ENCODE assay signal across 24 cellular contexts in genomic region chr11:78818201-78818600, GRCh38.
DNase-seq lines count a peak whose midpoint lies in the region; ATAC-seq and TF ChIP-seq lines count a peak whose summit lies in the region.
"Had no signal": no experiment of that assay in that cellular context is flagged by ENCODE, and none has a peak within 500 bp of the region (broad histone marks: within the 10 kb centered on the region; RNA-seq: fewer than 3 reads in every experiment).

No MANE protein-coding gene starts in this region.

- H3K4me3 Mint-ChIP-seq in mesothelial cell of epicardium = no peak overlapping the region
- H3K4me3 Mint-ChIP-seq in osteocyte (ENCODE audit: unreplicated experiment) = no peak overlapping the region
- no peak overlapping the region for H3K4me3 Mint-ChIP-seq in activated T-cell treated with anti-CD3 and anti-CD28 coated beads, Interleukin-2, amount 50 U/mL, for 72 hours
- H3K4me3 Mint-ChIP-seq: CD14-positive monocyte; CD4-positive, alpha-beta T cell; CD8-positive, alpha-beta memory T cell had no signal

- no peak for ATAC-seq in upper lobe of right lung
- ATAC-seq in activated T-cell treated with anti-CD3 and anti-CD28 coated beads, Interleukin-2, amount 50 U/mL, for 72 hours (replicated peaks in 1 of 2) = no peak
- ATAC-seq: A549, GM12878 had no signal

- H3K36me3 Mint-ChIP-seq in mesothelial cell of epicardium = peaks cover 10% of the 10 kb centered on the region
- H3K36me3 Mint-ChIP-seq in osteocyte (ENCODE audit: unreplicated experiment) = peaks cover 3% of the 10 kb centered on the region
- no peaks in the 10 kb centered on the region for H3K36me3 Mint-ChIP-seq in activated T-cell treated with anti-CD3 and anti-CD28 coated beads, Interleukin-2, amount 50 U/mL, for 72 hours (ENCODE audit: insufficient read depth in 2 of 2)
- H3K36me3 Mint-ChIP-seq: CD14-positive monocyte; CD8-positive, alpha-beta memory T cell had no signal

- no peak overlapping the region for H3K27ac ChIP-seq in left ventricle myocardium inferior (replicated peaks)
- H3K27ac ChIP-seq in upper lobe of right lung = no peak overlapping the region
- H3K27ac ChIP-seq: A549; BLaER1 treated with 17β-estradiol and CSF1 and Interleukin-3, amounts not matched to agents 10 nM and 100 nM; GM23248 had no signal

- H3K9me3 Mint-ChIP-seq in mesothelial cell of epicardium = no peaks in the 10 kb centered on the region
- H3K9me3 Mint-ChIP-seq in osteocyte (ENCODE audit: unreplicated experiment) = no peaks in the 10 kb centered on the region
- no peaks in the 10 kb centered on the region for H3K9me3 Mint-ChIP-seq in activated T-cell treated with anti-CD3 and anti-CD28 coated beads, Interleukin-2, amount 50 U/mL, for 72 hours
- H3K9me3 Mint-ChIP-seq: CD14-positive monocyte; CD4-positive, alpha-beta T cell; CD8-positive, alpha-beta memory T cell had no signal

- intact Hi-C loops in left ventricle myocardium inferior (cut with micrococcal nuclease) = no loop called here
- intact Hi-C loops in upper lobe of right lung (cut with DNase I) = no loop called here

- H3K27ac Mint-ChIP-seq in mesothelial cell of epicardium (peak overlapping the region; percentile 83), osteocyte (ENCODE audit: unreplicated experiment) (peak overlapping the region; percentile 25)
- H3K27ac Mint-ChIP-seq in activated T-cell treated with anti-CD3 and anti-CD28 coated beads, Interleukin-2, amount 50 U/mL, for 72 hours = no peak overlapping the region
- H3K27ac Mint-ChIP-seq: CD14-positive monocyte; CD4-positive, alpha-beta T cell; CD8-positive, alpha-beta memory T cell had no signal

- peaks cover 35% of the 10 kb centered on the region for H3K4me1 Mint-ChIP-seq in mesothelial cell of epicardium
- H3K4me1 Mint-ChIP-seq in osteocyte (ENCODE audit: unreplicated experiment) = peaks cover 42% of the 10 kb centered on the region
- H3K4me1 Mint-ChIP-seq in activated T-cell treated with anti-CD3 and anti-CD28 coated beads, Interleukin-2, amount 50 U/mL, for 72 hours (ENCODE audit: low read depth) = no peaks in the 10 kb centered on the region
- H3K4me1 Mint-ChIP-seq: CD8-positive, alpha-beta memory T cell had no signal

- H3K4me3 ChIP-seq in epithelial cell of esophagus (ENCODE audit: low read length) (no peak overlapping the region), left ventricle myocardium inferior (no peak overlapping the region), upper lobe of right lung (no peak overlapping the region)
- H3K4me3 ChIP-seq: A549; BLaER1 treated with 17β-estradiol and CSF1 and Interleukin-3, amounts not matched to agents 10 nM and 100 nM; GM12878; GM23248 had no signal

- TF ChIP-seq CTCF in epithelial cell of esophagus (IDR thresholded peaks at IDR 0.05; ENCODE audit: insufficient read depth, low read depth, low read length, missing control alignments) (no peak), mesothelial cell of epicardium (IDR thresholded peaks at IDR 0.05; ENCODE audit: unreplicated experiment) (no peak), osteocyte (IDR thresholded peaks at IDR 0.05) (no peak), left ventricle myocardium inferior (IDR thresholded peaks at IDR 0.05; ENCODE audit: borderline replicate concordance) (no peak), upper lobe of right lung (IDR thresholded peaks at IDR 0.05) (no peak)

- H3K27me3 ChIP-seq in left ventricle myocardium inferior (ENCODE audit: low read depth) (no peaks in the 10 kb centered on the region), upper lobe of right lung (no peaks in the 10 kb centered on the region)
- H3K27me3 ChIP-seq: BE2C; BLaER1 treated with 17β-estradiol and CSF1 and Interleukin-3, amounts not matched to agents 10 nM and 100 nM had no signal

- H3K27me3 Mint-ChIP-seq in mesothelial cell of epicardium (ENCODE audit: low read depth) (no peaks in the 10 kb centered on the region), osteocyte (ENCODE audit: unreplicated experiment) (no peaks in the 10 kb centered on the region)
- H3K27me3 Mint-ChIP-seq in activated T-cell treated with anti-CD3 and anti-CD28 coated beads, Interleukin-2, amount 50 U/mL, for 72 hours (ENCODE audit: low read depth) = peaks cover 6% of the 10 kb centered on the region

- H3K9me3 ChIP-seq in left ventricle myocardium inferior (replicated peaks) (no peaks in the 10 kb centered on the region), upper lobe of right lung (no peaks in the 10 kb centered on the region)
- H3K9me3 ChIP-seq: A549; BE2C; BLaER1 treated with 17β-estradiol and CSF1 and Interleukin-3, amounts not matched to agents 10 nM and 100 nM had no signal

- DNase-seq in epithelial cell of esophagus (ENCODE audit: low read depth) (peak; percentile 46), mesothelial cell of epicardium (ENCODE audit: low spot score in 2 of 2, unreplicated experiment in 2 of 2) (no peak), osteocyte (ENCODE audit: extremely low spot score, unreplicated experiment) (no peak), left ventricle myocardium inferior (no peak), mesenteric fat pad (ENCODE audit: low spot score) (no peak), upper lobe of right lung (no peak)
- DNase-seq in activated T-cell treated with anti-CD3 and anti-CD28 coated beads, Interleukin-2, amount 50 U/mL, for 72 hours = no peak
- DNase-seq: 8988T; ACHN; AML-193; BE2C; CD4-positive, alpha-beta T cell; CD8-positive, alpha-beta memory T cell; DMS 273 treated with DMSO at 0.1 percent for 48 hours; DMS79; EL; GDM1; GM23248; H7; HCEC 1CT had no signal

- H3K36me3 ChIP-seq in left ventricle myocardium inferior (no peaks in the 10 kb centered on the region), upper lobe of right lung (no peaks in the 10 kb centered on the region)
- H3K36me3 ChIP-seq: BE2C had no signal

- H3K4me1 ChIP-seq in left ventricle myocardium inferior = no peaks in the 10 kb centered on the region
- H3K4me1 ChIP-seq in upper lobe of right lung = peaks cover under 1% of the 10 kb centered on the region
- H3K4me1 ChIP-seq: A549 had no signal
